1 cellular context compared by ENCODE assay signal in genomic region chr6:75747371-75747984, GRCh38.
TF ChIP-seq lines count a peak whose summit lies in the region.

No MANE protein-coding gene starts in this region.

TF ChIP-seq in K562, 482 proteins besides CTCF, POLR2A, EP300 and RAD21:
- TF ChIP-seq FOSL1 (tag; conservative IDR thresholded peaks at IDR 0.05): 0 out of 2 replicates have a peak, but pooled peaks have one; percentile 5
- peak; percentile 41 to 57; a peak in 2 of 4 replicates for TF ChIP-seq KDM1A (IDR thresholded peaks at IDR 0.05)
- no peak for TF ChIP-seq SRSF7 (optimal IDR thresholded peaks at IDR 0.05; ENCODE audit: low read depth, low read length)
- TF ChIP-seq VEZF1 (CRISPR knock-in tag; IDR thresholded peaks at IDR 0.05): peak; percentile 17; the same call in 1 of the 2 replicates
